ENCODE assay signal across 9 cellular contexts in genomic region chr17:64418506-64419339, GRCh38. TPM values are rescaled to one million over a fixed set of nuclear protein-coding genes. Genes with fewer than 3 reads are reported as not detected.
A peak's percentile ranks its signal among the peaks of the same experiment; 100 is the strongest.
DNase-seq lines count a peak whose midpoint lies in the region; ATAC-seq, FAIRE-seq and TF ChIP-seq lines count a peak whose summit lies in the region.
"Had no signal": no experiment of that assay in that cellular context is flagged by ENCODE, and none has a peak within 500 bp of the region (broad histone marks: within the 10 kb centered on the region; RNA-seq: fewer than 3 reads in every experiment).

No MANE protein-coding gene starts in this region.

- H3K18ac ChIP-seq in mesendoderm (ENCODE audit: low read length) = no peak overlapping the region

- no peaks in the 10 kb centered on the region for H3K36me3 ChIP-seq in Loucy (ENCODE audit: insufficient read depth, low read length)
- H3K36me3 ChIP-seq in mesendoderm (ENCODE audit: control insufficient read depth, insufficient read depth, low read length) = no peaks in the 10 kb centered on the region

- H3K4me1 Mint-ChIP-seq in effector memory CD8-positive, alpha-beta T cell (ENCODE audit: low read depth in 2 of 2) = peaks cover 0 to 7% of the 10 kb centered on the region in 2 donors

- no peak overlapping the region for H2BK5ac ChIP-seq in mesendoderm (ENCODE audit: low read length)

- no peak overlapping the region for H2BK15ac ChIP-seq in mesendoderm (replicated peaks; ENCODE audit: low read depth)

- ATAC-seq in effector memory CD8-positive, alpha-beta T cell (replicated peaks) = peak; percentile 64
- no peak for ATAC-seq in HG03571 (IDR thresholded peaks at IDR 0.05; ENCODE audit: unreplicated experiment)

- H3K4me3 Mint-ChIP-seq in effector memory CD8-positive, alpha-beta T cell = no peak overlapping the region

- FAIRE-seq in RCC 7860 (lab: Jason Lieb, UNC) = no peak

- H3K23ac ChIP-seq in mesendoderm (ENCODE audit: low read length) = no peak overlapping the region

- no peak overlapping the region for H4K8ac ChIP-seq in mesendoderm (ENCODE audit: low read depth, low read length)

- DNase-seq in EL (peak; percentile 71), RCC 7860 (ENCODE audit: low spot score) (peak; percentile 54), mesendoderm (peak; percentile 65), T-helper 9 cell (no peak)
- DNase-seq in effector memory CD8-positive, alpha-beta T cell = peak; percentile 7 to 38 (median 20)
- DNase-seq in activated effector memory CD4-positive, alpha-beta T cell treated with Interleukin-2 at 50 U/mL for 16 hours = no peak

- no peak overlapping the region for H3K4ac ChIP-seq in mesendoderm (ENCODE audit: low read depth, low read length)

- H3K4me1 ChIP-seq in Loucy (ENCODE audit: insufficient read depth, low read length, poor library complexity, severe bottlenecking) (peaks cover under 1% of the 10 kb centered on the region), mesendoderm (ENCODE audit: control insufficient read depth, low read depth, low read length) (no peaks in the 10 kb centered on the region)

- H3K79me1 ChIP-seq in mesendoderm (ENCODE audit: low read length) = no peaks in the 10 kb centered on the region

- no peaks in the 10 kb centered on the region for H3K9me2 ChIP-seq in Loucy (replicated peaks; ENCODE audit: low read depth, low read length)

- H3K27me3 Mint-ChIP-seq in effector memory CD8-positive, alpha-beta T cell = no peaks in the 10 kb centered on the region

- no peaks in the 10 kb centered on the region for H3K36me3 Mint-ChIP-seq in effector memory CD8-positive, alpha-beta T cell (ENCODE audit: insufficient read depth)

- H3K79me2 ChIP-seq in Loucy (ENCODE audit: insufficient read depth, low read length) (no peaks in the 10 kb centered on the region), mesendoderm (ENCODE audit: control insufficient read depth, insufficient read depth, low read length) (no peaks in the 10 kb centered on the region)

- H4K5ac ChIP-seq in mesendoderm (ENCODE audit: low read length) = no peak overlapping the region

- no peaks in the 10 kb centered on the region for H3K27me3 ChIP-seq in Loucy (ENCODE audit: insufficient read depth, low read length, poor library complexity, severe bottlenecking)
- H3K27me3 ChIP-seq in mesendoderm (ENCODE audit: insufficient read depth, low read length, poor library complexity) = no peaks in the 10 kb centered on the region

- H3K56ac ChIP-seq in mesendoderm (ENCODE audit: low read length) = no peak overlapping the region

- H3K9me3 Mint-ChIP-seq in effector memory CD8-positive, alpha-beta T cell = no peaks in the 10 kb centered on the region

- H3K4me3 ChIP-seq in Loucy (ENCODE audit: low read length, poor library complexity, severe bottlenecking) = no peak overlapping the region
- no peak overlapping the region for H3K4me3 ChIP-seq in mesendoderm (ENCODE audit: low read length)
- H3K4me3 ChIP-seq: skin epidermis had no signal

- no peaks in the 10 kb centered on the region for H3K9me3 ChIP-seq in Loucy (ENCODE audit: insufficient read depth, low read depth, low read length)

- H3K27ac ChIP-seq in mesendoderm (ENCODE audit: low read depth, low read length) = no peak overlapping the region

- no peak overlapping the region for H3K27ac Mint-ChIP-seq in effector memory CD8-positive, alpha-beta T cell

- peak overlapping the region; percentile 50; the same call in 1 of the 2 replicates for H2AFZ ChIP-seq in Loucy (ENCODE audit: low read length)

- no CpG with 5 or more reads among the region's 19 CpGs for WGBS in mesendoderm (ENCODE audit: extremely low coverage, insufficient coverage, low lambda C conversion rate)

- peak; percentile 75 for TF ChIP-seq CTCF in Loucy (conservative IDR thresholded peaks at IDR 0.05; ENCODE audit: low read length)

- H3F3A ChIP-seq in Loucy (ENCODE audit: low read depth) = no peaks in the 10 kb centered on the region

- H3K4me2 ChIP-seq in Loucy (ENCODE audit: low read depth, low read length, poor library complexity, severe bottlenecking) (no peak overlapping the region), mesendoderm (ENCODE audit: low read length) (no peak overlapping the region)

- no peaks in the 10 kb centered on the region for H4K20me1 ChIP-seq in Loucy (ENCODE audit: insufficient read depth, low read length, poor library complexity, severe bottlenecking)

- H2BK120ac ChIP-seq in mesendoderm (ENCODE audit: low read depth, low read length) = no peak overlapping the region

- H3K9ac ChIP-seq in Loucy (ENCODE audit: low read depth, low read length, poor library complexity, severe bottlenecking) = no peak overlapping the region
- H3K9ac ChIP-seq in mesendoderm (ENCODE audit: low read length) = no peak overlapping the region

- no peak overlapping the region for H2AK5ac ChIP-seq in mesendoderm (ENCODE audit: low read length)

RNA-seq across cellular contexts. Expression of gene PECAM1, which starts 28.1 kb away (rescaled TPM):
- 0.14 TPM for polyA plus RNA-seq in mesendoderm (2013, experiment 1 of 2)
- polyA plus RNA-seq in mesendoderm (2013, experiment 2 of 2) = 0.07 TPM

RNA-seq across cellular contexts. Expression of gene MILR1, which starts 30.2 kb away (rescaled TPM):
- not detected for polyA plus RNA-seq in mesendoderm (2013, experiment 1 of 2)
- not detected for polyA plus RNA-seq in mesendoderm (2013, experiment 2 of 2)

Comparison
In these comparisons a context has a peak if more than half of its experiments do, and no peak if none do; other contexts are left out.
1. DNase-seq: peak in EL (single experiment), RCC 7860 (single experiment), effector memory CD8-positive, alpha-beta T cell (3 of 3) and mesendoderm (single experiment); none in T-helper 9 cell (single experiment) and activated effector memory CD4-positive, alpha-beta T cell treated with Interleukin-2 at 50 U/mL for 16 hours (single experiment).